In genomic region chr3:189703865-189704264, GRCh38 we compare ENCODE assay signal across 37 cellular contexts.
"Had no signal": no experiment of that assay in that cellular context is flagged by ENCODE, and none has a peak within 500 bp of the region (broad histone marks: within the 10 kb centered on the region; RNA-seq: fewer than 3 reads in every experiment).

No MANE protein-coding gene starts in this region.

- H2AFZ ChIP-seq: PC-9 had no signal

- H3K9me3 ChIP-seq: ascending aorta, body of pancreas had no signal

- FAIRE-seq: bronchial epithelial cell, RCC 7860 had no signal

- H3K36me3 ChIP-seq: ascending aorta had no signal

- ATAC-seq: activated CD8-positive, alpha-beta T cell treated with anti-CD3 and anti-CD28 coated beads for 36 hours; activated T-cell treated with anti-CD3 and anti-CD28 coated beads, Interleukin-2, amount 50 U/mL, for 72 hours; activated T-helper 17 cell treated with anti-CD3 and anti-CD28 coated beads, Interleukin-2, amount 50 U/mL, for 72 hours; body of pancreas; Right ventricle myocardium inferior had no signal

- H3K4me1 ChIP-seq: ascending aorta, body of pancreas had no signal

- H3K27ac ChIP-seq: ascending aorta, body of pancreas, PC-9, RWPE1, VCaP had no signal

- H3K4me3 ChIP-seq: ascending aorta, body of pancreas, PC-9 had no signal

- H3K27me3 ChIP-seq: ascending aorta, body of pancreas had no signal

- H3K4me2 ChIP-seq: PC-9 had no signal

- DNase-seq: activated B cell treated with CpG ODN at 0.5 μM for 24 hours; activated CD4-positive, alpha-beta T cell treated with anti-CD3 and anti-CD28 coated beads for 4 hours; activated CD4-positive, alpha-beta T cell treated with anti-CD3 and anti-CD28 coated beads, Interleukin-2, amount 50 U/mL, for 4 hours; activated CD4-positive, CD25-positive, alpha-beta regulatory T cell treated with anti-CD3 and anti-CD28 coated beads, Interleukin-2, amount 50 U/mL, for 72 hours; activated CD8-positive, alpha-beta T cell treated with anti-CD3 and anti-CD28 coated beads for 36 hours; activated effector memory CD4-positive, alpha-beta T cell treated with anti-CD3 and anti-CD28 coated beads, Interleukin-2, amount 50 U/mL, for 16 hours; activated naive CD4-positive, alpha-beta T cell; activated naive CD4-positive, alpha-beta T cell treated with anti-CD3 and anti-CD28 coated beads, Interleukin-2, amount 50 U/mL, for 16 hours; activated naive CD8-positive, alpha-beta T cell treated with anti-CD3 and anti-CD28 coated beads for 36 hours; activated T-cell treated with anti-CD3 and anti-CD28 coated beads, Interleukin-2, amount 50 U/mL, for 1 hour; activated T-cell treated with anti-CD3 and anti-CD28 coated beads, Interleukin-2, amount 50 U/mL, for 72 hours; amniotic stem cell; body of pancreas; caudate nucleus; cerebellar nuclear complex; Kasumi-1; KG1; NCI-H1105; NCI-H1417 treated with DMSO at 0.1 percent for 48 hours; NCI-H1930; NCI-H2081 treated with DMSO at 0.1 percent for 48 hours; NCI-H510A; NCI-H526; NCI-H748 treated with DMSO at 0.1 percent for 48 hours; PC-9; SIG-M5; SW 1271; T-helper 1 cell; T-helper 2 cell; T-helper 9 cell had no signal
